ENCODE assay signal across 1 cellular context in genomic region chr10:125144693-125145623, GRCh38.
A peak's percentile ranks its signal among the peaks of the same experiment; 100 is the strongest.
TF ChIP-seq lines count a peak whose summit lies in the region.

No MANE protein-coding gene starts in this region.

TF ChIP-seq in K562, 482 proteins besides CTCF, POLR2A, EP300 and RAD21 (continued from another document and continues in another):
- TF ChIP-seq, protein P1, sequence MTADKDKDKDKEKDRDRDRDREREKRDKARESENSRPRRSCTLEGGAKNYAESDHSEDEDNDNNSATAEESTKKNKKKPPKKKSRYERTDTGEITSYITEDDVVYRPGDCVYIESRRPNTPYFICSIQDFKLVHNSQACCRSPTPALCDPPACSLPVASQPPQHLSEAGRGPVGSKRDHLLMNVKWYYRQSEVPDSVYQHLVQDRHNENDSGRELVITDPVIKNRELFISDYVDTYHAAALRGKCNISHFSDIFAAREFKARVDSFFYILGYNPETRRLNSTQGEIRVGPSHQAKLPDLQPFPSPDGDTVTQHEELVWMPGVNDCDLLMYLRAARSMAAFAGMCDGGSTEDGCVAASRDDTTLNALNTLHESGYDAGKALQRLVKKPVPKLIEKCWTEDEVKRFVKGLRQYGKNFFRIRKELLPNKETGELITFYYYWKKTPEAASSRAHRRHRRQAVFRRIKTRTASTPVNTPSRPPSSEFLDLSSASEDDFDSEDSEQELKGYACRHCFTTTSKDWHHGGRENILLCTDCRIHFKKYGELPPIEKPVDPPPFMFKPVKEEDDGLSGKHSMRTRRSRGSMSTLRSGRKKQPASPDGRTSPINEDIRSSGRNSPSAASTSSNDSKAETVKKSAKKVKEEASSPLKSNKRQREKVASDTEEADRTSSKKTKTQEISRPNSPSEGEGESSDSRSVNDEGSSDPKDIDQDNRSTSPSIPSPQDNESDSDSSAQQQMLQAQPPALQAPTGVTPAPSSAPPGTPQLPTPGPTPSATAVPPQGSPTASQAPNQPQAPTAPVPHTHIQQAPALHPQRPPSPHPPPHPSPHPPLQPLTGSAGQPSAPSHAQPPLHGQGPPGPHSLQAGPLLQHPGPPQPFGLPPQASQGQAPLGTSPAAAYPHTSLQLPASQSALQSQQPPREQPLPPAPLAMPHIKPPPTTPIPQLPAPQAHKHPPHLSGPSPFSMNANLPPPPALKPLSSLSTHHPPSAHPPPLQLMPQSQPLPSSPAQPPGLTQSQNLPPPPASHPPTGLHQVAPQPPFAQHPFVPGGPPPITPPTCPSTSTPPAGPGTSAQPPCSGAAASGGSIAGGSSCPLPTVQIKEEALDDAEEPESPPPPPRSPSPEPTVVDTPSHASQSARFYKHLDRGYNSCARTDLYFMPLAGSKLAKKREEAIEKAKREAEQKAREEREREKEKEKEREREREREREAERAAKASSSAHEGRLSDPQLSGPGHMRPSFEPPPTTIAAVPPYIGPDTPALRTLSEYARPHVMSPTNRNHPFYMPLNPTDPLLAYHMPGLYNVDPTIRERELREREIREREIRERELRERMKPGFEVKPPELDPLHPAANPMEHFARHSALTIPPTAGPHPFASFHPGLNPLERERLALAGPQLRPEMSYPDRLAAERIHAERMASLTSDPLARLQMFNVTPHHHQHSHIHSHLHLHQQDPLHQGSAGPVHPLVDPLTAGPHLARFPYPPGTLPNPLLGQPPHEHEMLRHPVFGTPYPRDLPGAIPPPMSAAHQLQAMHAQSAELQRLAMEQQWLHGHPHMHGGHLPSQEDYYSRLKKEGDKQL (CRISPR knock-in tag; IDR thresholded peaks at IDR 0.05; ENCODE audit: borderline replicate concordance) = no peak
- TF ChIP-seq E2F3 (CRISPR knock-in tag; IDR thresholded peaks at IDR 0.05) (no peak), HES1 (IDR thresholded peaks at IDR 0.05; ENCODE audit: low read depth) (no peak), RBFOX2 (IDR thresholded peaks at IDR 0.05; ENCODE audit: low read depth, low read length) (no peak), PCBP1 (IDR thresholded peaks at IDR 0.05; ENCODE audit: low read depth, low read length, poor library complexity, severe bottlenecking) (no peak), HDAC2 (IDR thresholded peaks at IDR 0.05) (no peak; the same call in 1 of the 2 replicates), ZKSCAN1 (IDR thresholded peaks at IDR 0.05; ENCODE audit: low read depth, low read length) (0 out of 2 replicates have a peak, but pooled peaks have one; percentile 12), SMARCB1 (IDR thresholded peaks at IDR 0.05; ENCODE audit: insufficient read length, low read depth) (no peak), ARID3B (CRISPR knock-in tag; IDR thresholded peaks at IDR 0.05; ENCODE audit: borderline replicate concordance) (no peak), FOXA3 (CRISPR knock-in tag; conservative IDR thresholded peaks at IDR 0.05 in 1 of 2, IDR thresholded peaks at IDR 0.05 in 1 of 2) (no peak), ZNF644 (tag; IDR thresholded peaks at IDR 0.05; ENCODE audit: low read depth) (no peak), TARDBP (IDR thresholded peaks at IDR 0.05) (no peak), ZNF449 (CRISPR knock-in tag; IDR thresholded peaks at IDR 0.05) (no peak), ETV1 (tag; conservative IDR thresholded peaks at IDR 0.05; ENCODE audit: low read depth) (no peak), TSC22D4 (tag; IDR thresholded peaks at IDR 0.05) (no peak), ZNF696 (CRISPR knock-in tag; conservative IDR thresholded peaks at IDR 0.05) (no peak), ATF1 (CRISPR knock-in tag; IDR thresholded peaks at IDR 0.05) (no peak), ATF1 (tag; IDR thresholded peaks at IDR 0.05) (no peak), ZNF354B (CRISPR knock-in tag; IDR thresholded peaks at IDR 0.05) (no peak), HMGN3 (IDR thresholded peaks at IDR 0.05; ENCODE audit: borderline replicate concordance, extremely low read depth, insufficient read length, low read depth, low read length) (no peak), ZHX1 (conservative IDR thresholded peaks at IDR 0.05; ENCODE audit: low read length) (no peak), MCM3 (IDR thresholded peaks at IDR 0.05) (no peak), SREBF2 (CRISPR knock-in tag; IDR thresholded peaks at IDR 0.05) (no peak), SP2 (IDR thresholded peaks at IDR 0.05; ENCODE audit: extremely low read depth, low read depth, low read length, poor library complexity, severe bottlenecking) (no peak), SIX5 (IDR thresholded peaks at IDR 0.05; ENCODE audit: borderline replicate concordance in 1 of 2, insufficient read depth in 1 of 2, low read depth in 1 of 2, low read length in 2 of 2) (no peak), NCOA4 (IDR thresholded peaks at IDR 0.05; ENCODE audit: partially characterized antibody) (no peak), RB1 (IDR thresholded peaks at IDR 0.05; ENCODE audit: low read depth) (no peak), JUND (IDR thresholded peaks at IDR 0.05; ENCODE audit: borderline replicate concordance, low read depth, low read length) (no peak), JUND (tag; IDR thresholded peaks at IDR 0.05; ENCODE audit: borderline replicate concordance, low read depth, low read length) (no peak), RFX7 (CRISPR knock-in tag; IDR thresholded peaks at IDR 0.05) (no peak), ZNF589 (CRISPR knock-in tag; IDR thresholded peaks at IDR 0.05; ENCODE audit: low read depth) (no peak), ZNF324 (CRISPR knock-in tag; IDR thresholded peaks at IDR 0.05) (no peak), CTCFL (IDR thresholded peaks at IDR 0.05; ENCODE audit: borderline replicate concordance, insufficient read depth, low read depth, low read length, poor library complexity, severe bottlenecking) (peak; percentile 10)
- TF ChIP-seq, protein P2, sequence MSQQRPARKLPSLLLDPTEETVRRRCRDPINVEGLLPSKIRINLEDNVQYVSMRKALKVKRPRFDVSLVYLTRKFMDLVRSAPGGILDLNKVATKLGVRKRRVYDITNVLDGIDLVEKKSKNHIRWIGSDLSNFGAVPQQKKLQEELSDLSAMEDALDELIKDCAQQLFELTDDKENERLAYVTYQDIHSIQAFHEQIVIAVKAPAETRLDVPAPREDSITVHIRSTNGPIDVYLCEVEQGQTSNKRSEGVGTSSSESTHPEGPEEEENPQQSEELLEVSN (IDR thresholded peaks at IDR 0.05; ENCODE audit: borderline replicate concordance in 1 of 2, extremely low read depth in 1 of 2, insufficient read depth in 1 of 2, insufficient read length in 1 of 2, low read depth in 1 of 2, low read length in 1 of 2, poor library complexity in 1 of 2, severe bottlenecking in 1 of 2) = no peak
- TF ChIP-seq, protein P3, sequence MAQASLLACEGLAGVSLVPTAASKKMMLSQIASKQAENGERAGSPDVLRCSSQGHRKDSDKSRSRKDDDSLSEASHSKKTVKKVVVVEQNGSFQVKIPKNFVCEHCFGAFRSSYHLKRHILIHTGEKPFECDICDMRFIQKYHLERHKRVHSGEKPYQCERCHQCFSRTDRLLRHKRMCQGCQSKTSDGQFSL (CRISPR knock-in tag; IDR thresholded peaks at IDR 0.05) = no peak
- TF ChIP-seq, protein P3 (tag; IDR thresholded peaks at IDR 0.05) = no peak
- TF ChIP-seq, protein P4, sequence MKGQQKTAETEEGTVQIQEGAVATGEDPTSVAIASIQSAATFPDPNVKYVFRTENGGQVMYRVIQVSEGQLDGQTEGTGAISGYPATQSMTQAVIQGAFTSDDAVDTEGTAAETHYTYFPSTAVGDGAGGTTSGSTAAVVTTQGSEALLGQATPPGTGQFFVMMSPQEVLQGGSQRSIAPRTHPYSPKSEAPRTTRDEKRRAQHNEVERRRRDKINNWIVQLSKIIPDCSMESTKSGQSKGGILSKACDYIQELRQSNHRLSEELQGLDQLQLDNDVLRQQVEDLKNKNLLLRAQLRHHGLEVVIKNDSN (CRISPR knock-in tag; IDR thresholded peaks at IDR 0.05) = no peak
- TF ChIP-seq, protein P5, sequence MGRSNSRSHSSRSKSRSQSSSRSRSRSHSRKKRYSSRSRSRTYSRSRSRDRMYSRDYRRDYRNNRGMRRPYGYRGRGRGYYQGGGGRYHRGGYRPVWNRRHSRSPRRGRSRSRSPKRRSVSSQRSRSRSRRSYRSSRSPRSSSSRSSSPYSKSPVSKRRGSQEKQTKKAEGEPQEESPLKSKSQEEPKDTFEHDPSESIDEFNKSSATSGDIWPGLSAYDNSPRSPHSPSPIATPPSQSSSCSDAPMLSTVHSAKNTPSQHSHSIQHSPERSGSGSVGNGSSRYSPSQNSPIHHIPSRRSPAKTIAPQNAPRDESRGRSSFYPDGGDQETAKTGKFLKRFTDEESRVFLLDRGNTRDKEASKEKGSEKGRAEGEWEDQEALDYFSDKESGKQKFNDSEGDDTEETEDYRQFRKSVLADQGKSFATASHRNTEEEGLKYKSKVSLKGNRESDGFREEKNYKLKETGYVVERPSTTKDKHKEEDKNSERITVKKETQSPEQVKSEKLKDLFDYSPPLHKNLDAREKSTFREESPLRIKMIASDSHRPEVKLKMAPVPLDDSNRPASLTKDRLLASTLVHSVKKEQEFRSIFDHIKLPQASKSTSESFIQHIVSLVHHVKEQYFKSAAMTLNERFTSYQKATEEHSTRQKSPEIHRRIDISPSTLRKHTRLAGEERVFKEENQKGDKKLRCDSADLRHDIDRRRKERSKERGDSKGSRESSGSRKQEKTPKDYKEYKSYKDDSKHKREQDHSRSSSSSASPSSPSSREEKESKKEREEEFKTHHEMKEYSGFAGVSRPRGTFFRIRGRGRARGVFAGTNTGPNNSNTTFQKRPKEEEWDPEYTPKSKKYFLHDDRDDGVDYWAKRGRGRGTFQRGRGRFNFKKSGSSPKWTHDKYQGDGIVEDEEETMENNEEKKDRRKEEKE (IDR thresholded peaks at IDR 0.05; ENCODE audit: borderline replicate concordance in 1 of 2, control insufficient read depth in 1 of 2, low read depth in 2 of 2, low read length in 1 of 2) = no peak
- TF ChIP-seq, protein P6, sequence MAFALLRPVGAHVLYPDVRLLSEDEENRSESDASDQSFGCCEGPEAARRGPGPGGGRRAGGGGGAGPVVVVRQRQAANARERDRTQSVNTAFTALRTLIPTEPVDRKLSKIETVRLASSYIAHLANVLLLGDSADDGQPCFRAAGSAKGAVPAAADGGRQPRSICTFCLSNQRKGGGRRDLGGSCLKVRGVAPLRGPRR (CRISPR knock-in tag; IDR thresholded peaks at IDR 0.05) = no peak
